20 cellular contexts compared by ENCODE assay signal in genomic region chr18:58630071-58630470, GRCh38.
"Had no signal": no experiment of that assay in that cellular context is flagged by ENCODE, and none has a peak within 500 bp of the region (broad histone marks: within the 10 kb centered on the region; RNA-seq: fewer than 3 reads in every experiment).

No MANE protein-coding gene starts in this region.

- H3K9me3 ChIP-seq: colonic mucosa, neutrophil, pancreas, sigmoid colon, tibial nerve, uterus had no signal

- H3K4me3 ChIP-seq: colonic mucosa, pancreas, sigmoid colon, tibial nerve, uterus had no signal

- DNase-seq: activated CD4-positive, alpha-beta memory T cell treated with anti-CD3 and anti-CD28 coated beads for 36 hours; activated CD4-positive, alpha-beta T cell treated with anti-CD3 and anti-CD28 coated beads for 36 hours; activated gamma-delta T cell treated with Interleukin-2 at 50 U/mL for 16 hours; activated T-cell treated with anti-CD3 and anti-CD28 coated beads for 4 hours; anterior cingulate cortex; colonic mucosa; foreskin melanocyte; mesenchymal stem cell; pancreas; sigmoid colon; stimulated activated naive CD8-positive, alpha-beta T cell treated with anti-CD3 and anti-CD28 coated beads, Interleukin-15, Interleukin-2, amounts not matched to agents 100 U/mL and 50 U/mL, for 24 hours; substantia nigra; uterus had no signal

- H3K9me3 Mint-ChIP-seq: activated CD4-positive, alpha-beta memory T cell treated with anti-CD3 and anti-CD28 coated beads for 36 hours; activated T-helper 1 cell treated with anti-CD3 and anti-CD28 coated beads, Interleukin-12 subunit alpha, Interleukin-12 subunit beta, Interleukin-2, Interleukin-4 antibody, amounts not matched to agents 30 ng/mL and 10 ng/mL and 1 ng/mL, durations not matched to agents 14 hours and 24 hours and 36 hours; brain; central memory CD8-positive, alpha-beta T cell; natural killer cell treated with Interleukin-12 subunit alpha and Interleukin-12 subunit beta and Interleukin-15 and Interleukin-18, amount 100 ng/mL, for 72 hours; T-helper 2 cell treated with Interferon-gamma antibody and Interleukin-4, amounts not matched to agents 5 μg/mL and 100 μg/mL, for 36 hours had no signal

- H3K36me3 Mint-ChIP-seq: activated CD4-positive, alpha-beta memory T cell treated with anti-CD3 and anti-CD28 coated beads for 36 hours; brain; natural killer cell treated with Interleukin-12 subunit alpha and Interleukin-12 subunit beta and Interleukin-15 and Interleukin-18, amount 100 ng/mL, for 72 hours had no signal

- H3K27me3 Mint-ChIP-seq: activated CD4-positive, alpha-beta memory T cell treated with anti-CD3 and anti-CD28 coated beads for 36 hours; activated CD4-positive, alpha-beta T cell treated with anti-CD3 and anti-CD28 coated beads for 36 hours; central memory CD8-positive, alpha-beta T cell had no signal

- H3K27me3 ChIP-seq: colonic mucosa, pancreas, sigmoid colon, tibial nerve, uterus had no signal

- H3K4me1 ChIP-seq: colonic mucosa, pancreas, tibial nerve, uterus had no signal

- H3K27ac Mint-ChIP-seq: activated CD4-positive, alpha-beta memory T cell treated with anti-CD3 and anti-CD28 coated beads for 36 hours; activated CD4-positive, alpha-beta T cell treated with anti-CD3 and anti-CD28 coated beads for 36 hours; T-helper 2 cell treated with Interferon-gamma antibody and Interleukin-4, amounts not matched to agents 5 μg/mL and 100 μg/mL, for 36 hours had no signal

- ATAC-seq: natural killer cell treated with Interleukin-12 subunit alpha and Interleukin-12 subunit beta and Interleukin-15 and Interleukin-18, amount 100 ng/mL, for 72 hours; pancreas had no signal

- H3K4me3 Mint-ChIP-seq: activated CD4-positive, alpha-beta memory T cell treated with anti-CD3 and anti-CD28 coated beads for 36 hours; activated CD4-positive, alpha-beta T cell treated with anti-CD3 and anti-CD28 coated beads for 36 hours; activated T-helper 1 cell treated with anti-CD3 and anti-CD28 coated beads, Interleukin-12 subunit alpha, Interleukin-12 subunit beta, Interleukin-2, Interleukin-4 antibody, amounts not matched to agents 30 ng/mL and 10 ng/mL and 1 ng/mL, durations not matched to agents 14 hours and 24 hours and 36 hours; central memory CD8-positive, alpha-beta T cell; natural killer cell treated with Interleukin-12 subunit alpha and Interleukin-12 subunit beta and Interleukin-15 and Interleukin-18, amount 100 ng/mL, for 72 hours; T-helper 2 cell treated with Interferon-gamma antibody and Interleukin-4, amounts not matched to agents 5 μg/mL and 100 μg/mL, for 36 hours had no signal

- H3K36me3 ChIP-seq: colonic mucosa, neutrophil, pancreas, sigmoid colon, tibial nerve, uterus had no signal

- H3K27ac ChIP-seq: colonic mucosa, neutrophil, pancreas, tibial nerve, uterus had no signal
